ENCODE assay signal across 9 cellular contexts in genomic region chr1:161542091-161542559, GRCh38. TPM values are rescaled to one million over a fixed set of nuclear protein-coding genes. Genes with fewer than 3 reads are reported as not detected.
DNase-seq lines count a peak whose midpoint lies in the region; ATAC-seq and TF ChIP-seq lines count a peak whose summit lies in the region.
"Not testable (repeated sequence)": the region's sequence is repeated elsewhere in the genome, so short reads cannot be mapped to it uniquely, and the experiment has no call there.
"Had no signal": no experiment of that assay in that cellular context is flagged by ENCODE, and none has a peak within 500 bp of the region (broad histone marks: within the 10 kb centered on the region; RNA-seq: fewer than 3 reads in every experiment).

No MANE protein-coding gene starts in this region.

- not testable (repeated sequence) for H3K27me3 Mint-ChIP-seq in activated CD4-positive, alpha-beta T cell treated with anti-CD3 and anti-CD28 coated beads for 36 hours; natural killer cell (ENCODE audit: low read depth in 2 of 2)

- intact Hi-C loops in activated CD4-positive, alpha-beta T cell treated with anti-CD3 and anti-CD28 coated beads for 36 hours (cut with DNase I, micrococcal nuclease): loop anchor here in 1 of 2 experiments (10.0 kb wide), 1 partner anchor 203 kb away; the partner anchor contains the start of gene DUSP12
- intact Hi-C loops in natural killer cell (cut with micrococcal nuclease): loop anchor here (10.0 kb wide), 3 partner anchors 183 to 787 kb away; partner anchors contain the start of genes FCER1G and FCRLB

- H3K4me1 Mint-ChIP-seq in activated CD4-positive, alpha-beta T cell treated with anti-CD3 and anti-CD28 coated beads for 36 hours: peaks cover 45% of the 10 kb centered on the region
- peaks cover 75 to 78% of the 10 kb centered on the region in 2 donors for H3K4me1 Mint-ChIP-seq in natural killer cell

- peak overlapping the region; percentile 45 for H3K4me3 Mint-ChIP-seq in activated CD4-positive, alpha-beta T cell treated with anti-CD3 and anti-CD28 coated beads for 36 hours
- H3K4me3 Mint-ChIP-seq in natural killer cell: peak overlapping the region; percentile 87

- H3K27ac Mint-ChIP-seq in activated CD4-positive, alpha-beta T cell treated with anti-CD3 and anti-CD28 coated beads for 36 hours: peak overlapping the region; percentile 47
- peak overlapping the region; percentile 95 to 100 for H3K27ac Mint-ChIP-seq in natural killer cell

- CTCF ChIA-PET in activated CD4-positive, alpha-beta T cell treated with anti-CD3 and anti-CD28 coated beads for 36 hours (lab: Charles Lee): not testable (repeated sequence)

- TF ChIP-seq CTCF in natural killer cell (IDR thresholded peaks at IDR 0.05): not testable (repeated sequence)

- DNase-seq in activated CD4-positive, alpha-beta T cell treated with anti-CD3 and anti-CD28 coated beads for 36 hours: peak; percentile 68
- peak; percentile 36 for DNase-seq in activated gamma-delta T cell treated with anti-CD3 and anti-CD28 coated beads, Interleukin-2, amount 50 U/mL, for 16 hours (ENCODE audit: low read depth)
- DNase-seq in natural killer cell: peak; percentile 33

- not testable (repeated sequence) for H3K9me3 Mint-ChIP-seq in activated CD4-positive, alpha-beta T cell treated with anti-CD3 and anti-CD28 coated beads for 36 hours (ENCODE audit: low read depth); natural killer cell

- POLR2A ChIA-PET in activated CD4-positive, alpha-beta T cell treated with anti-CD3 and anti-CD28 coated beads for 36 hours (lab: Charles Lee): not testable (repeated sequence)

- H3K36me3 Mint-ChIP-seq in activated CD4-positive, alpha-beta T cell treated with anti-CD3 and anti-CD28 coated beads for 36 hours (ENCODE audit: low read depth); natural killer cell: not testable (repeated sequence)

- peak; percentile 41 for ATAC-seq in GM18861 (IDR thresholded peaks at IDR 0.05; ENCODE audit: unreplicated experiment)
- peak; percentile 59 for ATAC-seq in GM21423 (IDR thresholded peaks at IDR 0.05; ENCODE audit: unreplicated experiment)
- ATAC-seq in HG02970 (IDR thresholded peaks at IDR 0.05; ENCODE audit: low FRiP score, unreplicated experiment): peak; percentile 37
- peak; percentile 50 for ATAC-seq in HG03565 (IDR thresholded peaks at IDR 0.05; ENCODE audit: unreplicated experiment)
- peak; percentile 68 for ATAC-seq in activated CD4-positive, alpha-beta T cell treated with anti-CD3 and anti-CD28 coated beads for 36 hours
- peak; percentile 43 to 76 (median 70) for ATAC-seq in natural killer cell

RNA-seq across cellular contexts. Expression of gene FCGR3A, which starts 7.5 kb away (rescaled TPM):
- not detected for total RNA-seq in activated CD4-positive, alpha-beta T cell treated with anti-CD3 and anti-CD28 coated beads for 36 hours
- 100 to 1,000 TPM; 557 to 892 (median 848) TPM for total RNA-seq in natural killer cell
- total RNA-seq: G401, GM23248 had no signal

RNA-seq across cellular contexts. Expression of gene HSPA6, which starts 17.8 kb away (rescaled TPM):
- total RNA-seq in activated CD4-positive, alpha-beta T cell treated with anti-CD3 and anti-CD28 coated beads for 36 hours: under 1 TPM; 0.11 to 0.14 TPM
- 1 to 10 TPM; 5.8 to 6.5 (median 6.0) TPM for total RNA-seq in natural killer cell
- total RNA-seq: GM23248 had no signal

RNA-seq across cellular contexts. Expression of gene FCGR2A, which starts 36.9 kb away (rescaled TPM):
- total RNA-seq in activated CD4-positive, alpha-beta T cell treated with anti-CD3 and anti-CD28 coated beads for 36 hours: not detected
- total RNA-seq in natural killer cell: 10 to 100 TPM in 2 of 3 donors, 1 to 10 TPM in 1; 7.5 to 34.6 (median 13.9) TPM
- total RNA-seq: GM23248 had no signal

Comparison
In these comparisons a context has a peak if more than half of its experiments do, and no peak if none do; other contexts are left out.
1. Peak in every context shown above with its lines: DNase-seq and ATAC-seq.
2. RNA of gene FCGR3A, which starts 7.5 kb away (total RNA-seq): 557 to 892 TPM in natural killer cell; not detected in activated CD4-positive, alpha-beta T cell treated with anti-CD3 and anti-CD28 coated beads for 36 hours; every median in the first group is over 100 times any median in the second.
3. RNA of gene HSPA6, which starts 17.8 kb away (total RNA-seq): 5.8 to 6.5 TPM in natural killer cell; 0.11 to 0.14 TPM in activated CD4-positive, alpha-beta T cell treated with anti-CD3 and anti-CD28 coated beads for 36 hours; every median in the first group is over 4 times any median in the second.
4. RNA of gene FCGR2A, which starts 36.9 kb away (total RNA-seq): 7.5 to 34.6 TPM in natural killer cell; not detected in activated CD4-positive, alpha-beta T cell treated with anti-CD3 and anti-CD28 coated beads for 36 hours; every median in the first group is over 4 times any median in the second.